In the genomic region with DNA sequence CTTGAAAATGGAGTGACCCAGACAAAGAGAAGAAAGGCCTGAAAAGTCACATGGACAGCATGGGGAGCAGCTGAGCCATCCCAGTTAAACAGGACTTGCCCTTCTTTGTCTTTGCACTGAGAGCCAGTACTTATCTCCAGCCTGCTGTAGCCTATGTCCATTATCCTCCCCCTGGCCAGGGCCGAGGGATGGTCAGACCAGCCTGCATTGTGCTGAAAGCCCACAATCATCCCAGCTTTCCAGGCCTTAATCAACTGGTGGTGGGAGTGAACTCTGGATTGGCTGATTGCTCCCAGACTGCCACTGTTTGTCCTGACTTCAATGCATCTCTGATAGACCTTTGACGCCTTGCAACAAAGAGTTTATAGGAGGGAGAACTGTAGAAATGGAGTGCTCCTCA, we compare ENCODE assay signal across 28 cellular contexts.
"Had no signal": no experiment of that assay in that cellular context is flagged by ENCODE, and none has a peak within 500 bp of the region (broad histone marks: within the 10 kb centered on the region; RNA-seq: fewer than 3 reads in every experiment).

No MANE protein-coding gene starts in this region.

- H3K9me3 ChIP-seq: ovary, right lobe of liver, sigmoid colon, thoracic aorta, thyroid gland, tibial nerve, upper lobe of left lung, vagina had no signal

- H3K4me3 Mint-ChIP-seq: natural killer cell treated with Interleukin-12 subunit alpha and Interleukin-12 subunit beta and Interleukin-15 and Interleukin-18, amount 100 ng/mL, for 72 hours; nephron progenitor cell; neural crest cell; stimulated activated effector memory CD8-positive, alpha-beta T cell treated with anti-CD3 and anti-CD28 coated beads, Interleukin-12 subunit alpha, Interleukin-12 subunit beta, amount 100 ng/mL, for 72 hours; stimulated activated naive B cell treated with anti-CD40 and anti-IgM and Interleukin-4, amounts not matched to agents 10 μg/mL and 1 μg/mL and 100 μg/mL, for 72 hours; stimulated activated naive CD8-positive, alpha-beta T cell treated with anti-CD3 and anti-CD28 coated beads, Interleukin-15, Interleukin-2, amounts not matched to agents 100 ng/mL and 50 ng/mL, for 24 hours had no signal

- H3K9ac ChIP-seq: parathyroid adenoma had no signal

- H3K4me1 ChIP-seq: parathyroid adenoma, psoas muscle, right lobe of liver, sigmoid colon, stomach, thyroid gland, tibial nerve, upper lobe of left lung, vagina had no signal

- H3K36me3 ChIP-seq: ovary, right lobe of liver, sigmoid colon, stomach, thoracic aorta, thyroid gland, tibial nerve, upper lobe of left lung, vagina had no signal

- H3K79me2 ChIP-seq: parathyroid adenoma had no signal

- H3K4me3 ChIP-seq: ovary, psoas muscle, right lobe of liver, sigmoid colon, stomach, thoracic aorta, thyroid gland, tibial nerve, upper lobe of left lung, vagina had no signal

- H3K27me3 Mint-ChIP-seq: natural killer cell treated with Interleukin-12 subunit alpha and Interleukin-12 subunit beta and Interleukin-15 and Interleukin-18, amount 100 ng/mL, for 72 hours; progenitor cell of endocrine pancreas; stimulated activated naive B cell treated with anti-CD40 and anti-IgM and Interleukin-4, amounts not matched to agents 10 μg/mL and 1 μg/mL and 100 μg/mL, for 72 hours; stimulated activated naive CD8-positive, alpha-beta T cell treated with anti-CD3 and anti-CD28 coated beads, Interleukin-15, Interleukin-2, amounts not matched to agents 100 ng/mL and 50 ng/mL, for 24 hours had no signal

- H3K4me1 Mint-ChIP-seq: nephron progenitor cell; stimulated activated effector memory CD8-positive, alpha-beta T cell treated with anti-CD3 and anti-CD28 coated beads, Interleukin-12 subunit alpha, Interleukin-12 subunit beta, amount 100 ng/mL, for 72 hours; stimulated activated naive B cell treated with anti-CD40 and anti-IgM and Interleukin-4, amounts not matched to agents 10 μg/mL and 1 μg/mL and 100 μg/mL, for 72 hours had no signal

- ATAC-seq: natural killer cell treated with Interleukin-12 subunit alpha and Interleukin-12 subunit beta and Interleukin-15 and Interleukin-18, amount 100 ng/mL, for 72 hours; psoas muscle; right cardiac atrium; right lobe of liver; stimulated activated effector memory CD8-positive, alpha-beta T cell treated with anti-CD3 and anti-CD28 coated beads, Interleukin-12 subunit alpha, Interleukin-12 subunit beta, amount 100 ng/mL, for 72 hours; stimulated activated naive B cell treated with anti-CD40 and anti-IgM and Interleukin-4, amounts not matched to agents 10 μg/mL and 1 μg/mL and 100 μg/mL, for 72 hours had no signal

- H3K36me3 Mint-ChIP-seq: stimulated activated effector memory CD8-positive, alpha-beta T cell treated with anti-CD3 and anti-CD28 coated beads, Interleukin-12 subunit alpha, Interleukin-12 subunit beta, amount 100 ng/mL, for 72 hours; stimulated activated naive B cell treated with anti-CD40 and anti-IgM and Interleukin-4, amounts not matched to agents 10 μg/mL and 1 μg/mL and 100 μg/mL, for 72 hours had no signal

- DNase-seq: nephron progenitor cell; occipital lobe; ovary; psoas muscle; right cardiac atrium; right lobe of liver; sigmoid colon; small intestine; stimulated activated CD4-positive, alpha-beta T cell treated with anti-CD3 and anti-CD28 coated beads, Interleukin-15, amount 100 ng/mL, for 24 hours; stimulated activated CD4-positive, alpha-beta T cell treated with anti-CD3 and anti-CD28 coated beads, Interleukin-2, amount 100 ng/mL, for 24 hours; stimulated activated CD4-positive, alpha-beta T cell treated with anti-CD3 and anti-CD28 coated beads, Interleukin-2, amount 100 ng/mL, for 48 hours; stimulated activated CD4-positive, alpha-beta T cell treated with anti-CD3 and anti-CD28 coated beads, Interleukin-4, amount 100 ng/mL, for 24 hours; stimulated activated naive B cell treated with anti-CD40 and anti-IgM and Interleukin-4, amounts not matched to agents 10 μg/mL and 1 μg/mL and 100 μg/mL, for 72 hours; stimulated activated naive CD4-positive, alpha-beta T cell treated with Interleukin-2 at 50 U/mL for 16 hours; stomach; thyroid gland; trophoblast cell; upper lobe of left lung had no signal

- H3K27ac ChIP-seq: ovary, parathyroid adenoma, psoas muscle, right lobe of liver, sigmoid colon, stomach, thoracic aorta, thyroid gland, tibial nerve, upper lobe of left lung, vagina had no signal

- FAIRE-seq: small intestine, urothelium cell line had no signal

- H3K27ac Mint-ChIP-seq: natural killer cell treated with Interleukin-12 subunit alpha and Interleukin-12 subunit beta and Interleukin-15 and Interleukin-18, amount 100 ng/mL, for 72 hours; nephron progenitor cell; progenitor cell of endocrine pancreas; stimulated activated effector memory CD8-positive, alpha-beta T cell treated with anti-CD3 and anti-CD28 coated beads, Interleukin-12 subunit alpha, Interleukin-12 subunit beta, amount 100 ng/mL, for 72 hours; stimulated activated naive B cell treated with anti-CD40 and anti-IgM and Interleukin-4, amounts not matched to agents 10 μg/mL and 1 μg/mL and 100 μg/mL, for 72 hours; stimulated activated naive CD8-positive, alpha-beta T cell treated with anti-CD3 and anti-CD28 coated beads, Interleukin-15, Interleukin-2, amounts not matched to agents 100 ng/mL and 50 ng/mL, for 24 hours had no signal

- H2AFZ ChIP-seq: parathyroid adenoma had no signal

- H3K27me3 ChIP-seq: ovary, right lobe of liver, sigmoid colon, stomach, thyroid gland, tibial nerve, upper lobe of left lung, vagina had no signal

- H3K9me3 Mint-ChIP-seq: nephron progenitor cell had no signal
